Comparison of ENCODE assay signal across 1 cellular context in the genomic region with DNA sequence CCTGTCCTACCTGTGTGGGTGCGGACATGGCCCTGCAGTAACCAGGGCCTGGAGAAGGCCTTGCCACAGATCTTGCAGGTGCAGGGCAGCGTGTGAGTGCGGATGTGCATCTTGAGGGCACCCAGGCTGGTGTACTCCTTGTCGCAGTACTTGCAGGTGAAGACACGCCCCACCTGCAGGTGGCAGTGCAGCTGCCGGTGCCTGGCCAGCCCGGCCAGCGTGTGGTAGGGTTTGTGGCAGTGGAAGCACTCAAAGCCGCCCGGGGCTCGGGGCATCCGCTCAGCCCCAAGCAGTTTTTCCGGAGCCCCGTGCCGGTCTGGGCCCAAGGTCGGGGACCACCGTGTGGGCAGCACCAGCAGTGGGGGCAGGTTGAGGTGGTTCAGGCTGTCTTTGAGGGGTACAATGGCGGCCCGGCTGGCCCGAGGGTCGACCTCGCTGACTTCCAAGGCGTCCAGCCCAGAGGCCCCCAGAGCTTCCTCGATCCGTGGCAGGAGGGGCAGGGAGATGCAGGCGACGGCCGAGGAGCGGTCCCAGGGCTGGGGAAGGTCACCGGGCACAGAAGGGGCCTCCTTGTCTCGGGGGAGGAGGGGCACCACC.
TF ChIP-seq lines count a peak whose summit lies in the region.

No MANE protein-coding gene starts in this region.

TF ChIP-seq in K562, 482 proteins besides CTCF, POLR2A, EP300 and RAD21:
- TF ChIP-seq JUND (IDR thresholded peaks at IDR 0.05; ENCODE audit: borderline replicate concordance, low read depth, low read length) (0 out of 2 replicates have a peak, but pooled peaks have one; percentile 16), JUND (tag; IDR thresholded peaks at IDR 0.05; ENCODE audit: borderline replicate concordance, low read depth, low read length) (no peak), ZNF146 (CRISPR knock-in tag; IDR thresholded peaks at IDR 0.05; ENCODE audit: unreplicated experiment) (no peak), ZBTB2 (IDR thresholded peaks at IDR 0.05) (peak; percentile 22; the same call in 1 of the 2 replicates), NUFIP1 (IDR thresholded peaks at IDR 0.05; ENCODE audit: partially characterized antibody) (peak; percentile 17), RB1 (IDR thresholded peaks at IDR 0.05; ENCODE audit: low read depth) (peak; percentile 48), SMC3 (conservative IDR thresholded peaks at IDR 0.05; ENCODE audit: insufficient read depth, low read depth, low read length) (0 out of 2 replicates have a peak, but pooled peaks have one; percentile 24), ATF7 (IDR thresholded peaks at IDR 0.05) (0 out of 2 replicates have a peak, but pooled peaks have one; percentile 12), HDAC2 (IDR thresholded peaks at IDR 0.05) (no peak), MTA3 (IDR thresholded peaks at IDR 0.05; ENCODE audit: borderline replicate concordance) (0 out of 2 replicates have a peak, but pooled peaks have one; percentile 47), PCBP1 (IDR thresholded peaks at IDR 0.05; ENCODE audit: low read depth, low read length, poor library complexity, severe bottlenecking) (peak; percentile 61), MAX (CRISPR knock-in tag; IDR thresholded peaks at IDR 0.05) (0 out of 2 replicates have a peak, but pooled peaks have one; percentile 23), STAG1 (CRISPR knock-in tag; IDR thresholded peaks at IDR 0.05; ENCODE audit: borderline replicate concordance) (0 out of 2 replicates have a peak, but pooled peaks have one; percentile 30), POLR2G (IDR thresholded peaks at IDR 0.05; ENCODE audit: low read depth, low read length) (peak; percentile 63), ZNF224 (CRISPR knock-in tag; IDR thresholded peaks at IDR 0.05) (no peak), HMG20B (CRISPR knock-in tag; IDR thresholded peaks at IDR 0.05) (no peak)
- TF ChIP-seq, protein P1, sequence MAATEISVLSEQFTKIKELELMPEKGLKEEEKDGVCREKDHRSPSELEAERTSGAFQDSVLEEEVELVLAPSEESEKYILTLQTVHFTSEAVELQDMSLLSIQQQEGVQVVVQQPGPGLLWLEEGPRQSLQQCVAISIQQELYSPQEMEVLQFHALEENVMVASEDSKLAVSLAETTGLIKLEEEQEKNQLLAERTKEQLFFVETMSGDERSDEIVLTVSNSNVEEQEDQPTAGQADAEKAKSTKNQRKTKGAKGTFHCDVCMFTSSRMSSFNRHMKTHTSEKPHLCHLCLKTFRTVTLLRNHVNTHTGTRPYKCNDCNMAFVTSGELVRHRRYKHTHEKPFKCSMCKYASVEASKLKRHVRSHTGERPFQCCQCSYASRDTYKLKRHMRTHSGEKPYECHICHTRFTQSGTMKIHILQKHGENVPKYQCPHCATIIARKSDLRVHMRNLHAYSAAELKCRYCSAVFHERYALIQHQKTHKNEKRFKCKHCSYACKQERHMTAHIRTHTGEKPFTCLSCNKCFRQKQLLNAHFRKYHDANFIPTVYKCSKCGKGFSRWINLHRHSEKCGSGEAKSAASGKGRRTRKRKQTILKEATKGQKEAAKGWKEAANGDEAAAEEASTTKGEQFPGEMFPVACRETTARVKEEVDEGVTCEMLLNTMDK (IDR thresholded peaks at IDR 0.05; ENCODE audit: borderline replicate concordance, insufficient read depth, low read depth, low read length, poor library complexity, severe bottlenecking): peak; percentile 47
- TF ChIP-seq, protein P2, sequence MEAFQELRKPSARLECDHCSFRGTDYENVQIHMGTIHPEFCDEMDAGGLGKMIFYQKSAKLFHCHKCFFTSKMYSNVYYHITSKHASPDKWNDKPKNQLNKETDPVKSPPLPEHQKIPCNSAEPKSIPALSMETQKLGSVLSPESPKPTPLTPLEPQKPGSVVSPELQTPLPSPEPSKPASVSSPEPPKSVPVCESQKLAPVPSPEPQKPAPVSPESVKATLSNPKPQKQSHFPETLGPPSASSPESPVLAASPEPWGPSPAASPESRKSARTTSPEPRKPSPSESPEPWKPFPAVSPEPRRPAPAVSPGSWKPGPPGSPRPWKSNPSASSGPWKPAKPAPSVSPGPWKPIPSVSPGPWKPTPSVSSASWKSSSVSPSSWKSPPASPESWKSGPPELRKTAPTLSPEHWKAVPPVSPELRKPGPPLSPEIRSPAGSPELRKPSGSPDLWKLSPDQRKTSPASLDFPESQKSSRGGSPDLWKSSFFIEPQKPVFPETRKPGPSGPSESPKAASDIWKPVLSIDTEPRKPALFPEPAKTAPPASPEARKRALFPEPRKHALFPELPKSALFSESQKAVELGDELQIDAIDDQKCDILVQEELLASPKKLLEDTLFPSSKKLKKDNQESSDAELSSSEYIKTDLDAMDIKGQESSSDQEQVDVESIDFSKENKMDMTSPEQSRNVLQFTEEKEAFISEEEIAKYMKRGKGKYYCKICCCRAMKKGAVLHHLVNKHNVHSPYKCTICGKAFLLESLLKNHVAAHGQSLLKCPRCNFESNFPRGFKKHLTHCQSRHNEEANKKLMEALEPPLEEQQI (IDR thresholded peaks at IDR 0.05): no peak
